Comparison of ENCODE assay signal across 1 cellular context in genomic region chr17:63819131-63819530, GRCh38.
A peak's percentile ranks its signal among the peaks of the same experiment; 100 is the strongest.
TF ChIP-seq lines count a peak whose summit lies in the region.

No MANE protein-coding gene starts in this region.

TF ChIP-seq in HepG2, 621 proteins besides CTCF, POLR2A, EP300 and RAD21:
- TF ChIP-seq CSRNP2 (CRISPR knock-in tag; conservative IDR thresholded peaks at IDR 0.05; ENCODE audit: low read depth) (no peak), RELA (CRISPR knock-in tag; IDR thresholded peaks at IDR 0.05) (no peak), TBP (CRISPR knock-in tag; IDR thresholded peaks at IDR 0.05) (no peak), ERF (CRISPR knock-in tag; IDR thresholded peaks at IDR 0.05) (0 out of 2 replicates have a peak, but pooled peaks have one; percentile 5), CCAR2 (optimal IDR thresholded peaks at IDR 0.05; ENCODE audit: low read depth, low read length) (no peak), TCF12 (IDR thresholded peaks at IDR 0.05) (no peak), TCF12 (CRISPR knock-in tag; IDR thresholded peaks at IDR 0.05) (peak; percentile 26; the same call in 1 of the 2 replicates)
